13 cellular contexts compared by ENCODE assay signal in the genomic region with DNA sequence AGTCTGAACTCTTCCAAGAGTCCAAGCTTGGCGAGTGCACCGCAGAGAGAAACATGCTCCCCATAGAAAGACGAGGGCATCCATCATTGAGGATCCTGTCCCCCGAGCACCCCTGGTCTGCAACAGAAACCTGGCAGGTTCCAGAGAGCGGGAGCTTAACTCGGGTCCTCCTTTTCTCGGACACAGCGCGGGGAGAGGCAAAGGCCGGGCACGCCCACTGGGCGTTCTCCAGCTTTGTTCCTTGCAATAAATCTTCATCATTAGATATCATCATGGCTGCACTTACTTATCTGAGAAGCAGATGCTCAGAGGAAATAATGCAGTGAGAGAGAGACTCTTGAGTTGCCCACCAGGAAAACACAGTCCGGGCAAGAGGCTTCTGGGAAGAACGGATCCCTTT.
"Had no signal": no experiment of that assay in that cellular context is flagged by ENCODE, and none has a peak within 500 bp of the region (broad histone marks: within the 10 kb centered on the region; RNA-seq: fewer than 3 reads in every experiment).

No MANE protein-coding gene starts in this region.

- ATAC-seq: activated CD8-positive, alpha-beta T cell treated with anti-CD3 and anti-CD28 coated beads for 36 hours; gastrocnemius medialis; left ventricle myocardium superior; pancreas; stimulated activated naive CD8-positive, alpha-beta T cell treated with anti-CD3 and anti-CD28 coated beads, Interleukin-15, amount 100 ng/mL, for 72 hours; upper lobe of right lung had no signal

- H3K9me3 Mint-ChIP-seq: activated CD8-positive, alpha-beta T cell treated with anti-CD3 and anti-CD28 coated beads for 36 hours; stimulated activated naive CD8-positive, alpha-beta T cell treated with anti-CD3 and anti-CD28 coated beads, Interleukin-15, amount 100 ng/mL, for 72 hours had no signal

- DNase-seq: activated CD8-positive, alpha-beta memory T cell treated with anti-CD3 and anti-CD28 coated beads, Interleukin-2, amount 50 U/mL, for 48 hours; activated CD8-positive, alpha-beta T cell treated with anti-CD3 and anti-CD28 coated beads for 36 hours; effector CD4-positive, alpha-beta T cell; gastrocnemius medialis; kidney; left ventricle myocardium superior; mesenchymal stem cell; pancreas; stimulated activated CD4-positive, alpha-beta T cell treated with anti-CD3 and anti-CD28 coated beads, Interleukin-15, amount 100 ng/mL, for 24 hours; stimulated activated CD4-positive, alpha-beta T cell treated with anti-CD3 and anti-CD28 coated beads, Interleukin-4, amount 100 ng/mL, for 24 hours; stimulated activated naive CD8-positive, alpha-beta T cell treated with anti-CD3 and anti-CD28 coated beads, Interleukin-15, amount 100 ng/mL, for 72 hours; testis; upper lobe of right lung had no signal

- H3K27ac Mint-ChIP-seq: activated CD8-positive, alpha-beta T cell treated with anti-CD3 and anti-CD28 coated beads for 36 hours had no signal

- H3K4me3 Mint-ChIP-seq: activated CD8-positive, alpha-beta T cell treated with anti-CD3 and anti-CD28 coated beads for 36 hours; stimulated activated naive CD8-positive, alpha-beta T cell treated with anti-CD3 and anti-CD28 coated beads, Interleukin-15, amount 100 ng/mL, for 72 hours had no signal
